ENCODE assay signal across 1 cellular context in the genomic region with DNA sequence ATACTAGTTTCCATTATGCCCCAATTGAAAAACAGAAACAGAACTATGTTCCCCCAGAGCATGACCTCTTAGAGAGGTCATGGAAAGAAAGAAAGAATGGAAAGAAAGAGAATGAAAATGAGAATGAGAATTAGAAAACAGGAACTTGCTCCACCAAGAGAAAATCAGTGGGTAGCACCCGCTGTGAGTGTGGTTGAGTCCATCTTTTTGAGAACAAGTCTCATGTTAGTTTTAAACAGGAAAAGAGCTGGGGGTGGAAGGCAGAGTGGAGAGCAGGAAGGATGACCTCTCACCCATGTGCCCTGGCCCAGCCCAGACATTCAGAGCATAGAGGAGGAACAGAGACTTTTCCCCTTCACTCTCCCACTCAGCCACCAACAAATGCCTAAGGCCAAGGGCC.
TF ChIP-seq lines count a peak whose summit lies in the region.

No MANE protein-coding gene starts in this region.

TF ChIP-seq in WTC11, 78 proteins besides CTCF, POLR2A, EP300 and RAD21 (continued from another document):
- no peak for TF ChIP-seq HMGXB4 (CRISPR knock-in tag; IDR thresholded peaks at IDR 0.05)
- no peak for TF ChIP-seq ZNF263 (CRISPR knock-in tag; IDR thresholded peaks at IDR 0.05; ENCODE audit: low read depth)
- TF ChIP-seq JAZF1 (CRISPR knock-in tag; IDR thresholded peaks at IDR 0.05): no peak
- TF ChIP-seq, protein P1, sequence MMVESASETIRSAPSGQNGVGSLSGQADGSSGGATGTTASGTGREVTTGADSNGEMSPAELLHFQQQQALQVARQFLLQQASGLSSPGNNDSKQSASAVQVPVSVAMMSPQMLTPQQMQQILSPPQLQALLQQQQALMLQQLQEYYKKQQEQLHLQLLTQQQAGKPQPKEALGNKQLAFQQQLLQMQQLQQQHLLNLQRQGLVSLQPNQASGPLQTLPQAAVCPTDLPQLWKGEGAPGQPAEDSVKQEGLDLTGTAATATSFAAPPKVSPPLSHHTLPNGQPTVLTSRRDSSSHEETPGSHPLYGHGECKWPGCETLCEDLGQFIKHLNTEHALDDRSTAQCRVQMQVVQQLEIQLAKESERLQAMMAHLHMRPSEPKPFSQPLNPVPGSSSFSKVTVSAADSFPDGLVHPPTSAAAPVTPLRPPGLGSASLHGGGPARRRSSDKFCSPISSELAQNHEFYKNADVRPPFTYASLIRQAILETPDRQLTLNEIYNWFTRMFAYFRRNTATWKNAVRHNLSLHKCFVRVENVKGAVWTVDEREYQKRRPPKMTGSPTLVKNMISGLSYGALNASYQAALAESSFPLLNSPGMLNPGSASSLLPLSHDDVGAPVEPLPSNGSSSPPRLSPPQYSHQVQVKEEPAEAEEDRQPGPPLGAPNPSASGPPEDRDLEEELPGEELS (CRISPR knock-in tag; IDR thresholded peaks at IDR 0.05): no peak
- no peak for TF ChIP-seq HMGA2 (CRISPR knock-in tag; IDR thresholded peaks at IDR 0.05)
- TF ChIP-seq, protein P2, sequence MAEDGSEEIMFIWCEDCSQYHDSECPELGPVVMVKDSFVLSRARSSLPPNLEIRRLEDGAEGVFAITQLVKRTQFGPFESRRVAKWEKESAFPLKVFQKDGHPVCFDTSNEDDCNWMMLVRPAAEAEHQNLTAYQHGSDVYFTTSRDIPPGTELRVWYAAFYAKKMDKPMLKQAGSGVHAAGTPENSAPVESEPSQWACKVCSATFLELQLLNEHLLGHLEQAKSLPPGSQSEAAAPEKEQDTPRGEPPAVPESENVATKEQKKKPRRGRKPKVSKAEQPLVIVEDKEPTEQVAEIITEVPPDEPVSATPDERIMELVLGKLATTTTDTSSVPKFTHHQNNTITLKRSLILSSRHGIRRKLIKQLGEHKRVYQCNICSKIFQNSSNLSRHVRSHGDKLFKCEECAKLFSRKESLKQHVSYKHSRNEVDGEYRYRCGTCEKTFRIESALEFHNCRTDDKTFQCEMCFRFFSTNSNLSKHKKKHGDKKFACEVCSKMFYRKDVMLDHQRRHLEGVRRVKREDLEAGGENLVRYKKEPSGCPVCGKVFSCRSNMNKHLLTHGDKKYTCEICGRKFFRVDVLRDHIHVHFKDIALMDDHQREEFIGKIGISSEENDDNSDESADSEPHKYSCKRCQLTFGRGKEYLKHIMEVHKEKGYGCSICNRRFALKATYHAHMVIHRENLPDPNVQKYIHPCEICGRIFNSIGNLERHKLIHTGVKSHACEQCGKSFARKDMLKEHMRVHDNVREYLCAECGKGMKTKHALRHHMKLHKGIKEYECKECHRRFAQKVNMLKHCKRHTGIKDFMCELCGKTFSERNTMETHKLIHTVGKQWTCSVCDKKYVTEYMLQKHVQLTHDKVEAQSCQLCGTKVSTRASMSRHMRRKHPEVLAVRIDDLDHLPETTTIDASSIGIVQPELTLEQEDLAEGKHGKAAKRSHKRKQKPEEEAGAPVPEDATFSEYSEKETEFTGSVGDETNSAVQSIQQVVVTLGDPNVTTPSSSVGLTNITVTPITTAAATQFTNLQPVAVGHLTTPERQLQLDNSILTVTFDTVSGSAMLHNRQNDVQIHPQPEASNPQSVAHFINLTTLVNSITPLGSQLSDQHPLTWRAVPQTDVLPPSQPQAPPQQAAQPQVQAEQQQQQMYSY (CRISPR knock-in tag; IDR thresholded peaks at IDR 0.05): no peak
TF ChIP-seq in WTC11: peak in this region for 0.
